In the genomic region with DNA sequence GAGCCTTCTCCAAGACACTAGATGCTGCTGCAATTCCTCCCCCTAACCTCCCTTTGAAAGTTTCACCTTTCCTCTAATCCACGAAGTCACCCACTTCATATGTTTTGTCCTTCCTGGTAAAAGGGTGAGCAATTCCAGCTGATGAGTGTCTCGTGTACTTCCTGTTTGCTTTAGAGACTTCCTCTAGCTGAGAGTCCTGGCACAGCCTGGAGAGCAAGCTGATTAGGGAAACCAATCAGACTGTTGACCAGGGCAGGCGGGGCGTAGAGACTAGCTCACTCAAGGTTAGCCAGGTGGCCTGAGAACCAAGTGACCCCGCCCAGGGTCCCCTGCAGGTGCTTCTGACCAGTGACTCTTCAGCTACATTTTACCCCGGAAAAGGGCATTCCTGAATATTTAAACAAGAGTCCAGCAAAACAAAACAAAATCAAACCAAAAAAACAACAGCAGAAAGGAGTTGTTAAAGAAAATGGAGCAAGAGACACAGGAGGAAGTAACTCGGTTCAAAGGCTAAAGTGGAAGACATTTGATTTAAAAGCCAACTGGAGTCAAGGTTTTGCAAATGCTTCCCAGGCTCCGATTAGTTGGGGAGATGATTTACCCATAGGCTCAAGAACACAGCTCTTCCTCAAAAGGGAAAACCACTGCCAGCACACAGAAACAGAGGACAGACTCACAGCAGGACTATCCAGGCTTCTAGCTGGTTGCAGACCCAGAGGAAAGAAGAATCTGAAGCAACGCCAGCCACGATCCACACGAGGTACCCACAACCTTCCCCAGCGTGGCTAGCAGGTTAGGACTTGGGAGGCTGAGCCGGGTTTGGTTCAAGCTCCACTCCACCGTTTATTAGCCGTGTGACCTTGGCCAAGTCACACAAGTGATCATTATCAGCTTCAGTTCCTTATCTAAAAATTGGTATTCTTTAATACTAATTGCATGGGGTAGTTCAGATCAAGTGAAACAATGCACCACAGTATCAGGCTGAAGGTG, we compare ENCODE assay signal across 8 cellular contexts. TPM values are rescaled to one million over a fixed set of nuclear protein-coding genes. Genes with fewer than 3 reads are reported as not detected.
DNase-seq lines count a peak whose midpoint lies in the region; ATAC-seq, FAIRE-seq and TF ChIP-seq lines count a peak whose summit lies in the region.
"Had no signal": no experiment of that assay in that cellular context is flagged by ENCODE, and none has a peak within 500 bp of the region (broad histone marks: within the 10 kb centered on the region; RNA-seq: fewer than 3 reads in every experiment).

No MANE protein-coding gene starts in this region.

- intact Hi-C loops in mucosa of descending colon (cut with DNase I, micrococcal nuclease): no loop called here

- peak; percentile 57 for DNase-seq in HFFc6
- peak; percentile 44 for DNase-seq in OCI-M1 (lab: John Stamatoyannopoulos, UW)
- peak; percentile 86 to 95 for DNase-seq in dermis microvascular lymphatic vessel endothelial cell (ENCODE audit: low read depth in 2 of 2)
- DNase-seq in mucosa of descending colon: peak; percentile 83 to 90 (median 90)
- DNase-seq in NCI-H446 (lab: John Stamatoyannopoulos, UW): no peak
- DNase-seq in frontal cortex (ENCODE audit: low spot score in 2 of 2): no peak
- no peak for DNase-seq in GM13977 (ENCODE audit: low spot score)

- H3K4me3 ChIP-seq in mucosa of descending colon: no peak overlapping the region
- H3K4me3 ChIP-seq: SJSA1 had no signal

- no peak for TF ChIP-seq CTCF in HFFc6 (IDR thresholded peaks at IDR 0.05)
- TF ChIP-seq CTCF in mucosa of descending colon (IDR thresholded peaks at IDR 0.05): no peak
- no peak for TF ChIP-seq CTCF in GM13977 (IDR thresholded peaks at IDR 0.05; ENCODE audit: extremely low read depth, insufficient read depth, missing control alignments)

- H3K4me1 ChIP-seq in mucosa of descending colon (ENCODE audit: low read depth): peaks cover 51% of the 10 kb centered on the region

- peak overlapping the region; percentile 62 for H3K4me3 Mint-ChIP-seq in HFFc6

- H3K36me3 Mint-ChIP-seq in HFFc6 (ENCODE audit: low read depth): peaks cover 23% of the 10 kb centered on the region

- H3K9me3 Mint-ChIP-seq in HFFc6: no peaks in the 10 kb centered on the region

- H3K4me1 Mint-ChIP-seq in HFFc6 (ENCODE audit: low read depth): peaks cover 55% of the 10 kb centered on the region

- FAIRE-seq in frontal cortex (lab: Jason Lieb, UNC): no peak

- in situ Hi-C loops in GM13977 (cut with MboI; ENCODE audit: low pct_unique_long_range_greater_than_20kb, low sequenced_read_pairs, unreplicated experiment): no loop called here

- no peaks in the 10 kb centered on the region for H3K36me3 ChIP-seq in mucosa of descending colon (ENCODE audit: low read depth)

- peaks cover 3% of the 10 kb centered on the region for H3K27me3 Mint-ChIP-seq in HFFc6 (ENCODE audit: insufficient read depth)

- peak; percentile 90 for ATAC-seq in mucosa of descending colon

- H3K27ac Mint-ChIP-seq in HFFc6: peak overlapping the region; percentile 89

- H3K9me3 ChIP-seq in mucosa of descending colon: no peaks in the 10 kb centered on the region
- H3K9me3 ChIP-seq: SJSA1 had no signal

RNA-seq across cellular contexts. Expression of a gene that starts 13.4 kb away (rescaled TPM):
- total RNA-seq in HFFc6 (2021; fragmentation: NEBNext Ultra II Directional; extraction: Animal tissue kit (Norgen Biotek cat#: 25700)): not detected
- under 0.01 TPM in 1 of 2 replicates, not detected in the other for total RNA-seq in dermis microvascular lymphatic vessel endothelial cell
- under 1 TPM in 1 of 3 donors, not detected in 2; 0.28 TPM for total RNA-seq in mucosa of descending colon
- total RNA-seq in frontal cortex: under 0.01 TPM
- total RNA-seq: SJSA1 had no signal

RNA-seq across cellular contexts. Expression of a gene that starts 14.8 kb away (rescaled TPM):
- total RNA-seq in HFFc6 (2021; fragmentation: NEBNext Ultra II Directional; extraction: Animal tissue kit (Norgen Biotek cat#: 25700)): 10 to 100 TPM; 21.5 to 36.2 (median 25.3) TPM
- 4.5 and 10.0 TPM in 2 replicates for total RNA-seq in dermis microvascular lymphatic vessel endothelial cell
- total RNA-seq in mucosa of descending colon: 10 to 100 TPM; 21.6 to 47.8 (median 31.4) TPM
- 10.2 TPM for total RNA-seq in frontal cortex

RNA-seq across cellular contexts. Expression of a gene that starts 18.8 kb away (rescaled TPM):
- total RNA-seq in HFFc6 (2021; fragmentation: NEBNext Ultra II Directional; extraction: Animal tissue kit (Norgen Biotek cat#: 25700)): 100 to 1,000 TPM; 184 to 204 (median 193) TPM
- total RNA-seq in dermis microvascular lymphatic vessel endothelial cell (69.6 and 135 TPM in 2 replicates), mucosa of descending colon (100 to 1,000 TPM; 133 to 161 (median 160) TPM), frontal cortex (39.1 TPM)

RNA-seq across cellular contexts. Expression of a gene that starts 23.4 kb away (rescaled TPM):
- 1 to 10 TPM; 4.0 to 5.3 (median 4.2) TPM for total RNA-seq in HFFc6 (2021; fragmentation: NEBNext Ultra II Directional; extraction: Animal tissue kit (Norgen Biotek cat#: 25700))
- total RNA-seq in dermis microvascular lymphatic vessel endothelial cell: 3.5 TPM in 2 replicates
- 10 to 100 TPM; 11.7 to 18.0 (median 14.0) TPM for total RNA-seq in mucosa of descending colon
- 0.82 TPM for total RNA-seq in frontal cortex

RNA-seq across cellular contexts. Expression of a gene that starts 37.7 kb away (rescaled TPM):
- total RNA-seq in HFFc6 (2021; fragmentation: NEBNext Ultra II Directional; extraction: Animal tissue kit (Norgen Biotek cat#: 25700)): not detected
- total RNA-seq in dermis microvascular lymphatic vessel endothelial cell (under 0.01 TPM in 1 of 2 replicates, not detected in the other), mucosa of descending colon (under 1 TPM; 0.41 to 0.96 (median 0.58) TPM), frontal cortex (0.41 TPM)
- total RNA-seq: SJSA1 had no signal

Comparison
In these comparisons a context has a peak if more than half of its experiments do, and no peak if none do; other contexts are left out.
1. DNase-seq: peak in HFFc6 (single experiment), OCI-M1 (single experiment), dermis microvascular lymphatic vessel endothelial cell (2 of 2) and mucosa of descending colon (3 of 3); none in NCI-H446 (0 of 2), frontal cortex (0 of 2) and GM13977 (single experiment).